14 cellular contexts compared by ENCODE assay signal in the genomic region with DNA sequence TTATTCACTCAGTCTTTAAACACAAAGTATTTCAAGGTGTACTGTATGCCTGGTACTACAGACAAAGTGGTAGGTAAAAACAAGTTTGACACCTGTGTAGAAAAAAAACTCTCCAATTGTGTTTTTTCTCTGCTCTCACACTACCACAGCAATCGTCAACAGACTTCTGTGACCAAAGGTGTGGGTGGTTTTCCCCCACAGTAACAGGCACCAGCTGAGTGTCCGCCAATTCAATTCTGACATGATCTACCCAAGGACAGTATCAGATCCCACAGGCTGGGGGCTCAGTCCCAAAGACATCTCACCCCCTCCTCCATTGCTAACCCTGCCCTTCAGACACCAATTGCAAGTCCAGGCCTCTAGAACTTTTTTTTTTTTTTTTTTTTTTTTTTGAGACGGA.
DNase-seq lines count a peak whose midpoint lies in the region; ATAC-seq and TF ChIP-seq lines count a peak whose summit lies in the region.
"Had no signal": no experiment of that assay in that cellular context is flagged by ENCODE, and none has a peak within 500 bp of the region (broad histone marks: within the 10 kb centered on the region; RNA-seq: fewer than 3 reads in every experiment).

No MANE protein-coding gene starts in this region.

- POLR2A ChIA-PET in WTC11 (lab: Charles Lee): no interaction called here

- H3K36me3 Mint-ChIP-seq in WTC11 (peaks cover 4% of the 10 kb centered on the region; the same call in 1 of the 2 replicates), immature natural killer cell (peaks cover 28 to 29% (median 29%) of the 10 kb centered on the region in 3 donors)
- peaks cover 94% of the 10 kb centered on the region for H3K36me3 Mint-ChIP-seq in stimulated activated effector memory CD8-positive, alpha-beta T cell treated with anti-CD3 and anti-CD28 coated beads, Interleukin-12 subunit alpha, Interleukin-12 subunit beta, amount 100 ng/mL, for 72 hours
- H3K36me3 Mint-ChIP-seq: CD14-positive monocyte had no signal

- no peak overlapping the region for H3K4me3 Mint-ChIP-seq in stimulated activated naive CD8-positive, alpha-beta T cell treated with anti-CD3 and anti-CD28 coated beads, Interleukin-15, amount 100 ng/mL, for 72 hours
- H3K4me3 Mint-ChIP-seq in WTC11 (no peak overlapping the region), immature natural killer cell (peak overlapping the region; percentile 73 to 84 (median 81))
- no peak overlapping the region for H3K4me3 Mint-ChIP-seq in stimulated activated effector memory CD8-positive, alpha-beta T cell treated with anti-CD3 and anti-CD28 coated beads, Interleukin-12 subunit alpha, Interleukin-12 subunit beta, amount 100 ng/mL, for 72 hours
- H3K4me3 Mint-ChIP-seq: CD14-positive monocyte had no signal

- intact Hi-C loops in tibial artery (cut with DNase I; ENCODE audit: low total_unique reads): no loop called here

- H3K27me3 ChIP-seq in effector memory CD4-positive, alpha-beta T cell (replicated peaks; ENCODE audit: control insufficient read depth, insufficient read depth, low read length, poor library complexity, severe bottlenecking): no peaks in the 10 kb centered on the region
- no peaks in the 10 kb centered on the region for H3K27me3 ChIP-seq in tibial artery

- peaks cover 48% of the 10 kb centered on the region for H3K4me1 Mint-ChIP-seq in stimulated activated naive CD8-positive, alpha-beta T cell treated with anti-CD3 and anti-CD28 coated beads, Interleukin-15, amount 100 ng/mL, for 72 hours
- peaks cover 38% of the 10 kb centered on the region for H3K4me1 Mint-ChIP-seq in WTC11
- peaks cover 78 to 96% of the 10 kb centered on the region in 2 donors for H3K4me1 Mint-ChIP-seq in immature natural killer cell
- peaks cover 55% of the 10 kb centered on the region for H3K4me1 Mint-ChIP-seq in stimulated activated effector memory CD8-positive, alpha-beta T cell treated with anti-CD3 and anti-CD28 coated beads, Interleukin-12 subunit alpha, Interleukin-12 subunit beta, amount 100 ng/mL, for 72 hours
- H3K4me1 Mint-ChIP-seq: CD14-positive monocyte had no signal

- DNase-seq in stimulated activated naive CD8-positive, alpha-beta T cell treated with anti-CD3 and anti-CD28 coated beads, Interleukin-15, amount 100 ng/mL, for 72 hours: no peak
- DNase-seq in stimulated activated naive CD8-positive, alpha-beta T cell treated with anti-CD3 and anti-CD28 coated beads, Interleukin-15, Interleukin-2, amounts not matched to agents 100 U/mL and 50 U/mL, for 24 hours: no peak
- DNase-seq in WTC11 (ENCODE audit: low spot score): no peak
- DNase-seq in immature natural killer cell: peak; percentile 75 to 78 (median 76)
- DNase-seq in stimulated activated effector memory CD8-positive, alpha-beta T cell treated with anti-CD3 and anti-CD28 coated beads, Interleukin-12 subunit alpha, Interleukin-12 subunit beta, amount 100 ng/mL, for 72 hours (ENCODE audit: low spot score in 2 of 2): no peak
- DNase-seq in effector memory CD4-positive, alpha-beta T cell: no peak
- DNase-seq in tibial artery: no peak
- no peak for DNase-seq in NCI-H1930 (lab: John Stamatoyannopoulos, UW)
- DNase-seq: Calu3, DMS 273 treated with DMSO at 0.1 percent for 48 hours, GM23248, H7 had no signal

- ATAC-seq in stimulated activated naive CD8-positive, alpha-beta T cell treated with anti-CD3 and anti-CD28 coated beads, Interleukin-15, amount 100 ng/mL, for 72 hours: peak; percentile 56
- ATAC-seq in stimulated activated naive CD8-positive, alpha-beta T cell treated with anti-CD3 and anti-CD28 coated beads, Interleukin-15, Interleukin-2, amounts not matched to agents 100 U/mL and 50 U/mL, for 24 hours: no peak
- no peak for ATAC-seq in WTC11
- peak; percentile 76 for ATAC-seq in stimulated activated effector memory CD8-positive, alpha-beta T cell treated with anti-CD3 and anti-CD28 coated beads, Interleukin-12 subunit alpha, Interleukin-12 subunit beta, amount 100 ng/mL, for 72 hours

- H3K27me3 Mint-ChIP-seq in stimulated activated naive CD8-positive, alpha-beta T cell treated with anti-CD3 and anti-CD28 coated beads, Interleukin-15, amount 100 ng/mL, for 72 hours: no peaks in the 10 kb centered on the region
- H3K27me3 Mint-ChIP-seq in WTC11 (ENCODE audit: low read depth) (no peaks in the 10 kb centered on the region), immature natural killer cell (ENCODE audit: low read depth in 3 of 3) (peaks cover 3 to 12% (median 5%) of the 10 kb centered on the region in 3 donors)

- peaks cover 24% of the 10 kb centered on the region for H3K36me3 ChIP-seq in effector memory CD4-positive, alpha-beta T cell (ENCODE audit: control insufficient read depth, insufficient read depth, low read length)
- H3K36me3 ChIP-seq in tibial artery: no peaks in the 10 kb centered on the region

- H3K27ac ChIP-seq in effector memory CD4-positive, alpha-beta T cell (ENCODE audit: insufficient read depth, low read length, poor library complexity, severe bottlenecking): no peak overlapping the region
- H3K27ac ChIP-seq in tibial artery: no peak overlapping the region
- H3K27ac ChIP-seq: GM23248, HL-60 had no signal

- H3K9me3 Mint-ChIP-seq in stimulated activated naive CD8-positive, alpha-beta T cell treated with anti-CD3 and anti-CD28 coated beads, Interleukin-15, amount 100 ng/mL, for 72 hours: peaks cover 4 to 21% of the 10 kb centered on the region in 2 donors
- H3K9me3 Mint-ChIP-seq in WTC11 (peaks cover 12% of the 10 kb centered on the region), immature natural killer cell (peaks cover 0 to 2% (median 0%) of the 10 kb centered on the region in 6 donors)
- H3K9me3 Mint-ChIP-seq in stimulated activated effector memory CD8-positive, alpha-beta T cell treated with anti-CD3 and anti-CD28 coated beads, Interleukin-12 subunit alpha, Interleukin-12 subunit beta, amount 100 ng/mL, for 72 hours: peaks cover 3% of the 10 kb centered on the region

- peak overlapping the region in 1 of 2 donors; percentile 17 for H3K27ac Mint-ChIP-seq in stimulated activated naive CD8-positive, alpha-beta T cell treated with anti-CD3 and anti-CD28 coated beads, Interleukin-15, amount 100 ng/mL, for 72 hours
- H3K27ac Mint-ChIP-seq in WTC11 (0 out of 2 replicates have a peak overlapping the region, but pooled peaks have one; percentile 55), immature natural killer cell (peak overlapping the region; percentile 74 to 96 (median 94))
- H3K27ac Mint-ChIP-seq in stimulated activated effector memory CD8-positive, alpha-beta T cell treated with anti-CD3 and anti-CD28 coated beads, Interleukin-12 subunit alpha, Interleukin-12 subunit beta, amount 100 ng/mL, for 72 hours: peak overlapping the region; percentile 70
- H3K27ac Mint-ChIP-seq: CD14-positive monocyte had no signal

- no peaks in the 10 kb centered on the region for H3K4me1 ChIP-seq in effector memory CD4-positive, alpha-beta T cell (ENCODE audit: control insufficient read depth, insufficient read depth, low read length, poor library complexity, severe bottlenecking)
- H3K4me1 ChIP-seq in tibial artery: no peaks in the 10 kb centered on the region

- no peak for TF ChIP-seq CTCF in WTC11 (IDR thresholded peaks at IDR 0.05)
- TF ChIP-seq CTCF in tibial artery (IDR thresholded peaks at IDR 0.05): no peak

- H3K4me3 ChIP-seq in effector memory CD4-positive, alpha-beta T cell (ENCODE audit: insufficient read depth, low read depth, low read length, poor library complexity, severe bottlenecking): no peak overlapping the region
- no peak overlapping the region for H3K4me3 ChIP-seq in tibial artery
- H3K4me3 ChIP-seq: GM23248 had no signal

- H3K9me3 ChIP-seq in effector memory CD4-positive, alpha-beta T cell (ENCODE audit: control insufficient read depth, low read length): no peaks in the 10 kb centered on the region
- no peaks in the 10 kb centered on the region for H3K9me3 ChIP-seq in tibial artery

- CTCF ChIA-PET in WTC11 (lab: Charles Lee): no interaction called here

TF ChIP-seq in WTC11, 78 proteins besides CTCF, POLR2A, EP300 and RAD21:
- TF ChIP-seq ZNF671 (CRISPR knock-in tag; IDR thresholded peaks at IDR 0.05): no peak
- TF ChIP-seq ZBTB21 (CRISPR knock-in tag; IDR thresholded peaks at IDR 0.05; ENCODE audit: borderline replicate concordance): no peak
- TF ChIP-seq IRF2 (CRISPR knock-in tag; IDR thresholded peaks at IDR 0.05; ENCODE audit: borderline replicate concordance, low read depth): no peak
- TF ChIP-seq ZNF138 (CRISPR knock-in tag; conservative IDR thresholded peaks at IDR 0.05): no peak
- TF ChIP-seq, protein P1, sequence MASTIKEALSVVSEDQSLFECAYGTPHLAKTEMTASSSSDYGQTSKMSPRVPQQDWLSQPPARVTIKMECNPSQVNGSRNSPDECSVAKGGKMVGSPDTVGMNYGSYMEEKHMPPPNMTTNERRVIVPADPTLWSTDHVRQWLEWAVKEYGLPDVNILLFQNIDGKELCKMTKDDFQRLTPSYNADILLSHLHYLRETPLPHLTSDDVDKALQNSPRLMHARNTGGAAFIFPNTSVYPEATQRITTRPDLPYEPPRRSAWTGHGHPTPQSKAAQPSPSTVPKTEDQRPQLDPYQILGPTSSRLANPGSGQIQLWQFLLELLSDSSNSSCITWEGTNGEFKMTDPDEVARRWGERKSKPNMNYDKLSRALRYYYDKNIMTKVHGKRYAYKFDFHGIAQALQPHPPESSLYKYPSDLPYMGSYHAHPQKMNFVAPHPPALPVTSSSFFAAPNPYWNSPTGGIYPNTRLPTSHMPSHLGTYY (CRISPR knock-in tag; IDR thresholded peaks at IDR 0.05): no peak
- TF ChIP-seq, protein P2, sequence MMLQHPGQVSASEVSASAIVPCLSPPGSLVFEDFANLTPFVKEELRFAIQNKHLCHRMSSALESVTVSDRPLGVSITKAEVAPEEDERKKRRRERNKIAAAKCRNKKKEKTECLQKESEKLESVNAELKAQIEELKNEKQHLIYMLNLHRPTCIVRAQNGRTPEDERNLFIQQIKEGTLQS (CRISPR knock-in tag; conservative IDR thresholded peaks at IDR 0.05): no peak
- TF ChIP-seq, protein P3, sequence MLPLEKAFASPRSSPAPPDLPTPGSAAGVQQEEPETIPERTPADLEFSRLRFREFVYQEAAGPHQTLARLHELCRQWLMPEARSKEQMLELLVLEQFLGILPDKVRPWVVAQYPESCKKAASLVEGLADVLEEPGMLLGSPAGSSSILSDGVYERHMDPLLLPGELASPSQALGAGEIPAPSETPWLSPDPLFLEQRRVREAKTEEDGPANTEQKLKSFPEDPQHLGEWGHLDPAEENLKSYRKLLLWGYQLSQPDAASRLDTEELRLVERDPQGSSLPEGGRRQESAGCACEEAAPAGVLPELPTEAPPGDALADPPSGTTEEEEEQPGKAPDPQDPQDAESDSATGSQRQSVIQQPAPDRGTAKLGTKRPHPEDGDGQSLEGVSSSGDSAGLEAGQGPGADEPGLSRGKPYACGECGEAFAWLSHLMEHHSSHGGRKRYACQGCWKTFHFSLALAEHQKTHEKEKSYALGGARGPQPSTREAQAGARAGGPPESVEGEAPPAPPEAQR (CRISPR knock-in tag; IDR thresholded peaks at IDR 0.05): no peak
- TF ChIP-seq NR2C2 (CRISPR knock-in tag; IDR thresholded peaks at IDR 0.05): no peak
TF ChIP-seq in WTC11: peak in this region for 0.

Comparison
In these comparisons a context has a peak if more than half of its experiments do, and no peak if none do; other contexts are left out.
1. ATAC-seq: peak in stimulated activated naive CD8-positive, alpha-beta T cell treated with anti-CD3 and anti-CD28 coated beads, Interleukin-15, amount 100 ng/mL, for 72 hours (single experiment) and stimulated activated effector memory CD8-positive, alpha-beta T cell treated with anti-CD3 and anti-CD28 coated beads, Interleukin-12 subunit alpha, Interleukin-12 subunit beta, amount 100 ng/mL, for 72 hours (single experiment); none in stimulated activated naive CD8-positive, alpha-beta T cell treated with anti-CD3 and anti-CD28 coated beads, Interleukin-15, Interleukin-2, amounts not matched to agents 100 U/mL and 50 U/mL, for 24 hours (single experiment) and WTC11 (single experiment).
2. DNase-seq: peak in immature natural killer cell (3 of 3); none in stimulated activated naive CD8-positive, alpha-beta T cell treated with anti-CD3 and anti-CD28 coated beads, Interleukin-15, amount 100 ng/mL, for 72 hours (0 of 2), stimulated activated naive CD8-positive, alpha-beta T cell treated with anti-CD3 and anti-CD28 coated beads, Interleukin-15, Interleukin-2, amounts not matched to agents 100 U/mL and 50 U/mL, for 24 hours (single experiment), WTC11 (single experiment), stimulated activated effector memory CD8-positive, alpha-beta T cell treated with anti-CD3 and anti-CD28 coated beads, Interleukin-12 subunit alpha, Interleukin-12 subunit beta, amount 100 ng/mL, for 72 hours (0 of 2), effector memory CD4-positive, alpha-beta T cell (0 of 3), tibial artery (0 of 2) and NCI-H1930 (0 of 2).
3. H3K4me3 Mint-ChIP-seq: peak in immature natural killer cell (5 of 5); none in stimulated activated naive CD8-positive, alpha-beta T cell treated with anti-CD3 and anti-CD28 coated beads, Interleukin-15, amount 100 ng/mL, for 72 hours (0 of 2), WTC11 (single experiment) and stimulated activated effector memory CD8-positive, alpha-beta T cell treated with anti-CD3 and anti-CD28 coated beads, Interleukin-12 subunit alpha, Interleukin-12 subunit beta, amount 100 ng/mL, for 72 hours (single experiment).